8 cellular contexts compared by ENCODE assay signal in the genomic region with DNA sequence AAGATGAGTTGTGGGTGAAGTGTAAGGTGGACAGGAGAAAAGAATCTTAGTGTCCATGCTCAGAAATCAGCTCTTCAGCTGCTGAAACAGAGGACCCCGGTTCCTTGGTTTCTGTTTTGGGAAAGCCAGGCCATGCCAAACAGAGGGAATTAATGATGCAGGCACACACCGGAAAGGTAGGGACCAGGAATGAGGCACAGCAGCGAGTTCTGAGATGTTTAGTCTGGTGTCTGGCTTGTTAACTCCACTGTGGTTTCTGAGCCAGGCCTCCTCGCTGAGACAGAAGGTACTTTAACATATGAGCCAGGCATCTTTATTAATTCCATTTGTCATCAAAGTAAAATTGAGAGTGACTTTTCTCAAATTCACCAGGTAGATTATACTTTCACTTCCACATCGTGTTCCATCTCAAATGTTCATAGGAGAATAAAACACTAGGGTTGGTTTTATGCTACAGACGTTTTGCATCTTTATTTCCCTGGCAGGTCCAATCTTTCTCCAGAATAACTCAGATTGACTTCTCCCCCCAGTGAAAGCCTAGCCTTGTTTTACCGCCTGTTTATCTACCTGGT. TPM values are rescaled to one million over a fixed set of nuclear protein-coding genes. Genes with fewer than 3 reads are reported as not detected.
DNase-seq lines count a peak whose midpoint lies in the region; ATAC-seq and TF ChIP-seq lines count a peak whose summit lies in the region.

No MANE protein-coding gene starts in this region.

- H3K27me3 Mint-ChIP-seq in T-cell, result no peaks in the 10 kb centered on the region
- H3K27me3 Mint-ChIP-seq in chondrocyte (ENCODE audit: low read depth), result no peaks in the 10 kb centered on the region

- H3K79me2 ChIP-seq in DND-41 (ENCODE audit: insufficient read depth, low read length), result peaks cover 63% of the 10 kb centered on the region
- H3K79me2 ChIP-seq in parathyroid adenoma, result no peaks in the 10 kb centered on the region

- H3K27ac ChIP-seq in DND-41 (ENCODE audit: low read length) (peak overlapping the region; percentile 84), parathyroid adenoma (no peak overlapping the region)

- no peaks in the 10 kb centered on the region for H3K9me3 Mint-ChIP-seq in T-cell
- H3K9me3 Mint-ChIP-seq in chondrocyte (ENCODE audit: low read depth), result no peaks in the 10 kb centered on the region

- H3K4me3 Mint-ChIP-seq in T-cell (peak overlapping the region; percentile 92 to 94 (median 93)), chondrocyte (ENCODE audit: unreplicated experiment) (peak overlapping the region; percentile 94)

- TF ChIP-seq CTCF in DND-41 (IDR thresholded peaks at IDR 0.05; ENCODE audit: borderline replicate concordance, extremely low read depth, low read length, poor library complexity, severe bottlenecking) (no peak), chondrocyte (IDR thresholded peaks at IDR 0.05) (no peak), parathyroid adenoma (IDR thresholded peaks at IDR 0.05) (no peak)

- H3K4me3 ChIP-seq in DND-41 (ENCODE audit: low read depth in 1 of 2, low read length in 2 of 2) (peak overlapping the region; percentile 69 to 93), parathyroid adenoma (ENCODE audit: low read depth, low read length) (no peak overlapping the region)

- peak overlapping the region; percentile 91 to 93 for H3K27ac Mint-ChIP-seq in T-cell
- peak overlapping the region; percentile 29 for H3K27ac Mint-ChIP-seq in chondrocyte (ENCODE audit: unreplicated experiment)

- no peaks in the 10 kb centered on the region for H3K27me3 ChIP-seq in DND-41 (ENCODE audit: insufficient read depth, low read length, poor library complexity)
- H3K27me3 ChIP-seq in parathyroid adenoma (ENCODE audit: control insufficient read depth, insufficient read depth, low read length), result no peaks in the 10 kb centered on the region

- peak overlapping the region; percentile 74 for H3K4me2 ChIP-seq in DND-41 (ENCODE audit: insufficient read depth, low read length)
- no peak overlapping the region for H3K4me2 ChIP-seq in parathyroid adenoma (ENCODE audit: low read length)

- H3K9ac ChIP-seq in DND-41 (ENCODE audit: low read depth, low read length) (peak overlapping the region; percentile 91), parathyroid adenoma (no peak overlapping the region)

- POLR2A ChIA-PET in T-cell (lab: Charles Lee), result interaction anchor here (0.8 to 1.7 kb wide), 4 partner anchors 8 to 19 kb away, joined by 3 to 11 read pairs (median 4); no protein-coding TSS in a partner anchor

- peak; percentile 18 for DNase-seq in DND-41
- DNase-seq in T-cell, result peak in 10 of 34 experiments; percentile 10 to 53 (median 20)
- no peak for DNase-seq in chondrocyte (ENCODE audit: low spot score)
- no peak for DNase-seq in NCI-H1436 treated with DMSO at 0.1 percent for 48 hours (lab: John Stamatoyannopoulos, UW)
- no peak for DNase-seq in iPS-NIHi7 (ENCODE audit: extremely low spot score)

- H3K36me3 Mint-ChIP-seq in T-cell (peaks cover 9% of the 10 kb centered on the region), chondrocyte (ENCODE audit: low read depth) (no peaks in the 10 kb centered on the region)

- H3K4me1 Mint-ChIP-seq in T-cell, result peaks cover 61 to 67% (median 63%) of the 10 kb centered on the region in 3 donors
- H3K4me1 Mint-ChIP-seq in chondrocyte (ENCODE audit: low read depth), result peaks cover 20% of the 10 kb centered on the region

- H3K9me3 ChIP-seq in DND-41 (ENCODE audit: insufficient read depth, low read length, severe bottlenecking), result no peaks in the 10 kb centered on the region
- no peaks in the 10 kb centered on the region for H3K9me3 ChIP-seq in parathyroid adenoma (ENCODE audit: control insufficient read depth, low read length)

- H2AFZ ChIP-seq in DND-41 (ENCODE audit: low read depth, low read length) (peak overlapping the region; percentile 98), parathyroid adenoma (peak overlapping the region; percentile 74)

- H3K36me3 ChIP-seq in DND-41 (ENCODE audit: insufficient read depth, low read length), result peaks cover 27% of the 10 kb centered on the region
- H3K36me3 ChIP-seq in parathyroid adenoma (ENCODE audit: control insufficient read depth, insufficient read depth, low read length), result no peaks in the 10 kb centered on the region

- no peaks in the 10 kb centered on the region for H4K20me1 ChIP-seq in DND-41 (ENCODE audit: insufficient read depth, low read length)

- no peak for ATAC-seq in DND-41 (ENCODE audit: insufficient read depth, low read depth)
- no peak for ATAC-seq in T-cell (replicated peaks in 1 of 4)
- ATAC-seq in HG03571 (IDR thresholded peaks at IDR 0.05; ENCODE audit: unreplicated experiment), result no peak
- ATAC-seq in GM21576 (IDR thresholded peaks at IDR 0.05; ENCODE audit: unreplicated experiment), result no peak

- H3K4me1 ChIP-seq in DND-41 (ENCODE audit: insufficient read depth, low read length) (peaks cover 66% of the 10 kb centered on the region), parathyroid adenoma (peaks cover 4% of the 10 kb centered on the region)

- CTCF ChIA-PET in T-cell (lab: Charles Lee), result interaction anchor here (0.7 to 2.2 kb wide), 10 partner anchors 9 to 143 kb away, joined by 3 to 8 read pairs (median 4); partner anchors contain the start of gene LRRC8D (in 1 of the 2)

RNA-seq across cellular contexts. Expression of gene LRRC8D, which starts 23.5 kb away (rescaled TPM):
- total RNA-seq in T-cell (10 to 100 TPM; 23.8 to 43.4 (median 33.0) TPM), chondrocyte (11.3 to 14.9 TPM (median 13.4 TPM) in 3 replicates)
